Comparison of ENCODE assay signal across 8 cellular contexts in genomic region chr11:128522943-128523518, GRCh38.
DNase-seq lines count a peak whose midpoint lies in the region; ATAC-seq and TF ChIP-seq lines count a peak whose summit lies in the region.

No MANE protein-coding gene starts in this region.

- BruUV-seq in Calu3 (replicated peaks; lab: Mats Ljungman, UMichigan), result TSS peak; percentile 92

- no peaks in the 10 kb centered on the region for H3K27me3 ChIP-seq in left lung

- H3K27me3 Mint-ChIP-seq in Calu3 (ENCODE audit: unreplicated experiment), result no peaks in the 10 kb centered on the region
- H3K27me3 Mint-ChIP-seq in activated naive CD8-positive, alpha-beta T cell treated with anti-CD3 and anti-CD28 coated beads for 36 hours, result no peaks in the 10 kb centered on the region

- H3K36me3 Mint-ChIP-seq in Calu3 (ENCODE audit: insufficient read depth, unreplicated experiment), result peaks cover 29% of the 10 kb centered on the region
- peaks cover 38% of the 10 kb centered on the region for H3K36me3 Mint-ChIP-seq in activated naive CD8-positive, alpha-beta T cell treated with anti-CD3 and anti-CD28 coated beads for 36 hours

- peak overlapping the region; percentile 65 for H3K27ac Mint-ChIP-seq in Calu3 (ENCODE audit: unreplicated experiment)
- H3K27ac Mint-ChIP-seq in activated naive CD8-positive, alpha-beta T cell treated with anti-CD3 and anti-CD28 coated beads for 36 hours, result peak overlapping the region; percentile 99

- H3K27ac ChIP-seq in left lung, result peak overlapping the region; percentile 95 to 96

- H3K4me3 ChIP-seq in left lung, result peak overlapping the region; percentile 53 to 65

- no peaks in the 10 kb centered on the region for H3K36me3 ChIP-seq in left lung

- H3K4me1 Mint-ChIP-seq in Calu3 (ENCODE audit: low read depth, unreplicated experiment), result peaks cover 41% of the 10 kb centered on the region
- H3K4me1 Mint-ChIP-seq in activated naive CD8-positive, alpha-beta T cell treated with anti-CD3 and anti-CD28 coated beads for 36 hours, result peaks cover 44% of the 10 kb centered on the region

- CTCF ChIA-PET in Calu3 (lab: Charles Lee), result no interaction called here

- no peak for DNase-seq in Calu3
- peak; percentile 64 for DNase-seq in M059J (ENCODE audit: low read depth)
- peak; percentile 77 for DNase-seq in activated naive CD8-positive, alpha-beta T cell treated with anti-CD3 and anti-CD28 coated beads for 36 hours
- no peak for DNase-seq in left lung
- DNase-seq in stimulated activated naive CD4-positive, alpha-beta T cell (lab: John Stamatoyannopoulos, UW), result peak in 5 of 6 experiments; percentile 55 to 81 (median 58)
- no peak for DNase-seq in omental fat pad (ENCODE audit: low spot score)
- no peak for DNase-seq in HT-29 (ENCODE audit: low spot score)

- H3K9me3 Mint-ChIP-seq in Calu3 (ENCODE audit: low read depth, unreplicated experiment), result no peaks in the 10 kb centered on the region
- H3K9me3 Mint-ChIP-seq in activated naive CD8-positive, alpha-beta T cell treated with anti-CD3 and anti-CD28 coated beads for 36 hours, result no peaks in the 10 kb centered on the region

- no peak for ATAC-seq in left lung
- ATAC-seq in HG02678 (IDR thresholded peaks at IDR 0.05; ENCODE audit: unreplicated experiment), result no peak
- ATAC-seq in omental fat pad (ENCODE audit: low FRiP score), result no peak

- no peaks in the 10 kb centered on the region for H3K9me3 ChIP-seq in left lung

- TF ChIP-seq CTCF in Calu3 (IDR thresholded peaks at IDR 0.05; ENCODE audit: unreplicated experiment) (no peak), left lung (IDR thresholded peaks at IDR 0.05) (no peak), omental fat pad (IDR thresholded peaks at IDR 0.05) (no peak)

- peak overlapping the region; percentile 76 for H3K4me3 Mint-ChIP-seq in Calu3 (ENCODE audit: low read depth, unreplicated experiment)
- peak overlapping the region; percentile 97 for H3K4me3 Mint-ChIP-seq in activated naive CD8-positive, alpha-beta T cell treated with anti-CD3 and anti-CD28 coated beads for 36 hours

- peaks cover 12 to 67% of the 10 kb centered on the region in 2 donors for H3K4me1 ChIP-seq in left lung

- intact Hi-C loops in Calu3 (cut with micrococcal nuclease; ENCODE audit: unreplicated experiment) (loop anchor here (5.0 to 10.0 kb wide), 3 partner anchors 56 to 351 kb away; no protein-coding TSS in a partner anchor), left lung (cut with DNase I) (no loop called here)

Comparison
In these comparisons a context has a peak if more than half of its experiments do, and no peak if none do; other contexts are left out.
1. DNase-seq: peak in M059J (single experiment), activated naive CD8-positive, alpha-beta T cell treated with anti-CD3 and anti-CD28 coated beads for 36 hours (single experiment) and stimulated activated naive CD4-positive, alpha-beta T cell (5 of 6); none in Calu3 (single experiment), left lung (0 of 2), omental fat pad (single experiment) and HT-29 (single experiment).